11 cellular contexts compared by ENCODE assay signal in the genomic region with DNA sequence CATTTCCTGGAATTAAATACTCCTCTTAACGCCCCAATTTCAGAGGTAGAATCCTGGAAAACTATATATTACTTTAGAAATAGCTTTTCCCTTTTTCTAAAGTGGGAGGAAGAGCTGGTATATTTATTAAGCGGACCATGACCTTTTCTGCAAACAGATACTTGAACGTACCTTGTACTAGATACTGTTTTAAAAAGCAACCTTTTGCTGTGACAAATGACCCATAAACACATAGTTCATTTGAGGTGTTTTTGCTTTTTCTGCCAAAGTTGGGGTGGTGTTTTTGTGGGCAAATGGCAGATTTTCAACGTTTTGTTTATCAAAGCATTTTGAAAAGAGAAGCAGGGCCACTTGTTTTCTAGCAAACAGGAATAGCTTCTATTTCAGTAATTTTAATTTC. TPM values are rescaled to one million over a fixed set of nuclear protein-coding genes. Genes with fewer than 3 reads are reported as not detected.
DNase-seq lines count a peak whose midpoint lies in the region; ATAC-seq and TF ChIP-seq lines count a peak whose summit lies in the region.
"Had no signal": no experiment of that assay in that cellular context is flagged by ENCODE, and none has a peak within 500 bp of the region (broad histone marks: within the 10 kb centered on the region; RNA-seq: fewer than 3 reads in every experiment).

No MANE protein-coding gene starts in this region.

- H3K4me3 ChIP-seq in AG10803 (ENCODE audit: low read length) (peak overlapping the region; percentile 87), HUES6 (ENCODE audit: low read depth, low read length) (peak overlapping the region; percentile 13; the same call in 1 of the 2 replicates), mammary epithelial cell (replicated peaks in 1 of 3; ENCODE audit: insufficient read depth in 1 of 3, low read depth in 2 of 3, low read length in 3 of 3) (peak overlapping the region; percentile 65 to 89 (median 83))

- H3K27ac ChIP-seq in HUES6 (ENCODE audit: low read depth, low read length) (no peak overlapping the region), mammary epithelial cell (ENCODE audit: insufficient read depth, low read depth, low read length) (peak overlapping the region; percentile 87)

- H3K4me2 ChIP-seq in mammary epithelial cell (ENCODE audit: insufficient read depth, low read depth, low read length): peak overlapping the region; percentile 88

- dilution Hi-C loops in mammary epithelial cell (cut with HindIII; ENCODE audit: low sequenced_read_pairs): no loop called here

- no peaks in the 10 kb centered on the region for H3K27me3 Mint-ChIP-seq in naive thymus-derived CD8-positive, alpha-beta T cell

- H2AFZ ChIP-seq in mammary epithelial cell (ENCODE audit: low read depth, low read length): no peak overlapping the region

- H3K36me3 Mint-ChIP-seq in naive thymus-derived CD8-positive, alpha-beta T cell: peaks cover 0 to 21% (median 0%) of the 10 kb centered on the region in 3 donors

- CTCF ChIA-PET in mammary epithelial cell (lab: Charles Lee; ENCODE audit: low non-redundant PET): interaction anchor here (0.7 kb wide), 1 partner anchor 33 kb away, joined by 6 read pairs; no protein-coding TSS in a partner anchor

- DNase-seq in AG10803 (ENCODE audit: low read depth) (no peak), mammary epithelial cell (no peak), DMS 273 treated with DMSO at 0.1 percent for 48 hours (lab: John Stamatoyannopoulos, UW) (no peak), GM13977 (ENCODE audit: low spot score) (no peak)
- no peak for DNase-seq in naive thymus-derived CD8-positive, alpha-beta T cell
- DNase-seq: activated CD4-positive, CD25-positive, alpha-beta regulatory T cell had no signal

- peak overlapping the region in 9 of 10 donors; percentile 3 to 98 (median 96) for H3K4me3 Mint-ChIP-seq in naive thymus-derived CD8-positive, alpha-beta T cell

- in situ Hi-C loops in mammary epithelial cell (cut with MboI; ENCODE audit: low sequenced_read_pairs in 2 of 2): no loop called here
- in situ Hi-C loops in GM13977 (cut with MboI; ENCODE audit: low pct_unique_long_range_greater_than_20kb, low sequenced_read_pairs, unreplicated experiment): no loop called here

- H3K9me3 ChIP-seq in HUES6 (ENCODE audit: control insufficient read depth, insufficient read depth, low read depth, low read length) (no peaks in the 10 kb centered on the region), mammary epithelial cell (replicated peaks; ENCODE audit: insufficient read depth, low read length) (no peaks in the 10 kb centered on the region)

- intact Hi-C loops in mammary epithelial cell (cut with micrococcal nuclease): no loop called here

- H3K9ac ChIP-seq in HUES6 (ENCODE audit: low read length) (no peak overlapping the region), mammary epithelial cell (ENCODE audit: insufficient read depth, low read length) (peak overlapping the region; percentile 28)

- TF ChIP-seq CTCF in AG10803 (conservative IDR thresholded peaks at IDR 0.05; ENCODE audit: low read length) (no peak), mammary epithelial cell (conservative IDR thresholded peaks at IDR 0.05 in 1 of 2, IDR thresholded peaks at IDR 0.05 in 1 of 2; ENCODE audit: extremely low read depth in 1 of 2, insufficient read depth in 1 of 2, low read depth in 1 of 2, low read length in 2 of 2) (no peak), GM13977 (IDR thresholded peaks at IDR 0.05; ENCODE audit: extremely low read depth, insufficient read depth, missing control alignments) (no peak)

- peak overlapping the region in 5 of 10 donors; percentile 39 to 77 (median 58) for H3K27ac Mint-ChIP-seq in naive thymus-derived CD8-positive, alpha-beta T cell

- BruUV-seq in mammary epithelial cell (replicated peaks; lab: Mats Ljungman, UMichigan): no TSS peak

- ATAC-seq in naive thymus-derived CD8-positive, alpha-beta T cell: no peak
- ATAC-seq in GM18873 (IDR thresholded peaks at IDR 0.05; ENCODE audit: low FRiP score, unreplicated experiment) (no peak), GM21381 (IDR thresholded peaks at IDR 0.05; ENCODE audit: unreplicated experiment) (no peak)

- no peaks in the 10 kb centered on the region for H3K27me3 ChIP-seq in HUES6 (ENCODE audit: control insufficient read depth, insufficient read depth, low read length)
- H3K27me3 ChIP-seq in mammary epithelial cell (ENCODE audit: insufficient read depth, low read length): no peaks in the 10 kb centered on the region

- peaks cover 4% of the 10 kb centered on the region for H3K36me3 ChIP-seq in HUES6 (ENCODE audit: control insufficient read depth, insufficient read depth, low read length)
- H3K36me3 ChIP-seq in mammary epithelial cell (ENCODE audit: insufficient read depth, low read length): no peaks in the 10 kb centered on the region

- peaks cover 78% of the 10 kb centered on the region for H3K79me2 ChIP-seq in mammary epithelial cell (ENCODE audit: insufficient read depth, low read length)

- WGBS in mammary epithelial cell (ENCODE audit: low coverage, missing lambda C conversion rate): 18% methylated on average over 4 of the region's 4 CpGs

- H4K20me1 ChIP-seq in mammary epithelial cell (ENCODE audit: insufficient read depth, low read length): peaks cover 2% of the 10 kb centered on the region

- H3K9me3 Mint-ChIP-seq in naive thymus-derived CD8-positive, alpha-beta T cell: no peaks in the 10 kb centered on the region

- H3K4me1 ChIP-seq in HUES6 (ENCODE audit: control insufficient read depth, insufficient read depth, low read length) (peaks cover 6% of the 10 kb centered on the region), mammary epithelial cell (ENCODE audit: insufficient read depth, low read length) (peaks cover 17% of the 10 kb centered on the region)

- POLR2A ChIA-PET in naive thymus-derived CD8-positive, alpha-beta T cell (lab: Charles Lee): interaction anchor here (1.1 kb wide), 1 partner anchor 64 kb away, joined by 4 read pairs; the partner anchor contains the start of gene RTCB

- H3K4me1 Mint-ChIP-seq in naive thymus-derived CD8-positive, alpha-beta T cell: peaks cover 20 to 39% (median 33%) of the 10 kb centered on the region in 4 donors

RNA-seq across cellular contexts. Expression of gene FBXO7, which starts 2.2 kb away (rescaled TPM):
- 10 to 100 TPM; 67.2 to 69.0 TPM for total RNA-seq in mammary epithelial cell
- 93.7 TPM for polyA plus RNA-seq in mammary epithelial cell
- 90.6 TPM for polyA minus RNA-seq in mammary epithelial cell
- 100 to 1,000 TPM in 1 of 2 experiments, 10 to 100 TPM in 1; 97.5 to 103 TPM for total RNA-seq in naive thymus-derived CD8-positive, alpha-beta T cell
- 100 to 1,000 TPM; 126 to 149 (median 146) TPM for polyA plus RNA-seq in naive thymus-derived CD8-positive, alpha-beta T cell

RNA-seq across cellular contexts. Expression of gene BPIFC, which starts 12.6 kb away (rescaled TPM):
- not detected for total RNA-seq in mammary epithelial cell
- polyA plus RNA-seq in mammary epithelial cell: not detected
- polyA minus RNA-seq in mammary epithelial cell: not detected
- total RNA-seq in naive thymus-derived CD8-positive, alpha-beta T cell: not detected
- polyA plus RNA-seq in naive thymus-derived CD8-positive, alpha-beta T cell: not detected
- total RNA-seq: H4, skeletal muscle tissue had no signal

Comparison
In these comparisons a context has a peak if more than half of its experiments do, and no peak if none do; other contexts are left out.
1. H3K4me3 ChIP-seq: peak in every context shown above with its lines; median percentile 87 in AG10803; 83 in mammary epithelial cell; 13 in HUES6.